ENCODE assay signal across 8 cellular contexts in the genomic region with DNA sequence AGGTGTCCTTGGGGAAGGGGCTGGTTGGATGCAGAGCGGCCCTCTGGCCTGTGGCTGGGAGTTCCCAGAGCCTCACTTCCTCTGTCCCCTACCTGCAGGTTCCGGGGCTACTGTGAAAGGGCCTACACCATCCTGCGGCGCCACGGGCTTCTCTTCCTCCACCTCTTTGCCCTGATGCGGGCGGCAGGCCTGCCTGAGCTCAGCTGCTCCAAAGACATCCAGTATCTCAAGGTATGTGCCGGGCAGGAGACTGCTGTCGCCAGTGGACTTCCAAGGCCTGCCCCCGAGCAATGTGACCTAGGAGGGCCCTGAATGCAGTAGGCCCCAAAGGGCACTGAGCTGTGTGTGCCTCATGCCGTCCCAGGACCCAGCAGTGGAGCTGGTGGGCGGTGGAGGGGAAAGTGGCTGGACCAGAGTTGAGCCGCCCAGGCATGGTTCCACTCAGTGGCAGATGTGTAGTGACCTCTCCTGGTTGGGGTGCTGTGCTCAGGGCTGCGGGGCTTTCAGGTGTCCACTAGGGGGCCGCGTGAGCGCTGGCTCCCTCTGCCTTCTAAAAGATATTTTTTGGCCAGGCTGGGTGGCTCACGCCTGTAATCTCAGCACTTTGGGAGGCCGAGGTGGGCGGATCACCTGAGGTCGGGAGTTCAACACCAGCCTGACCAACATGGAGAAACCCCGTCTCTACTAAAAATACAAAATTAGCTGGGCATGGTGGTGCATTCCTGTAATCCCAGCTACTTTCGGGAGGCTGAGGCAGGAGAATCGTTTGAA.
DNase-seq lines count a peak whose midpoint lies in the region; ATAC-seq and TF ChIP-seq lines count a peak whose summit lies in the region.

No MANE protein-coding gene starts in this region.

- H3K27ac ChIP-seq in DOHH2 (ENCODE audit: low read depth, low read length) (no peak overlapping the region), OCI-LY1 (ENCODE audit: low read depth, low read length, poor library complexity, severe bottlenecking) (peak overlapping the region; percentile 23)

- TF ChIP-seq CTCF in DOHH2 (IDR thresholded peaks at IDR 0.05; ENCODE audit: low read depth, low read length, poor library complexity, severe bottlenecking) (peak; percentile 89), OCI-LY1 (IDR thresholded peaks at IDR 0.05; ENCODE audit: low read length) (peak; percentile 87), epithelial cell of proximal tubule (conservative IDR thresholded peaks at IDR 0.05; ENCODE audit: low read depth, low read length) (peak; percentile 84), neural crest cell (conservative IDR thresholded peaks at IDR 0.05) (peak; percentile 84)

- peak overlapping the region; percentile 51 for H3K4me3 Mint-ChIP-seq in neural crest cell

- H2AFZ ChIP-seq in OCI-LY1 (ENCODE audit: low read length), result no peak overlapping the region

- H3K36me3 ChIP-seq in DOHH2 (ENCODE audit: control insufficient read depth, low read length) (peaks cover 64% of the 10 kb centered on the region), OCI-LY1 (ENCODE audit: insufficient read depth, low read length) (peaks cover 69% of the 10 kb centered on the region)

- H3K36me3 Mint-ChIP-seq in neural crest cell (ENCODE audit: low read depth), result peaks cover 2% of the 10 kb centered on the region

- no peaks in the 10 kb centered on the region for H3K79me2 ChIP-seq in DOHH2 (ENCODE audit: control insufficient read depth, low read length)
- no peaks in the 10 kb centered on the region for H3K79me2 ChIP-seq in OCI-LY1 (ENCODE audit: insufficient read depth, low read length)

- H3K4me2 ChIP-seq in DOHH2 (ENCODE audit: low read length), result no peak overlapping the region
- no peak overlapping the region for H3K4me2 ChIP-seq in OCI-LY1 (ENCODE audit: low read length)

- H3K9me3 Mint-ChIP-seq in neural crest cell, result peaks cover 2% of the 10 kb centered on the region

- H3K27me3 ChIP-seq in DOHH2 (ENCODE audit: control insufficient read depth, low read length) (no peaks in the 10 kb centered on the region), OCI-LY1 (ENCODE audit: insufficient read depth, low read length) (no peaks in the 10 kb centered on the region)

- H3F3A ChIP-seq in DOHH2 (ENCODE audit: control insufficient read depth, insufficient read depth) (peaks cover 10% of the 10 kb centered on the region), OCI-LY1 (ENCODE audit: insufficient read depth, low read length) (0 out of 2 replicates have a peak, but pooled peaks cover 3% of the 10 kb centered on the region)

- peak; percentile 53 for ATAC-seq in HG02885 (IDR thresholded peaks at IDR 0.05; ENCODE audit: poor library complexity, unreplicated experiment)
- ATAC-seq in HG02588 (IDR thresholded peaks at IDR 0.05; ENCODE audit: unreplicated experiment), result no peak

- H3K9ac ChIP-seq in OCI-LY1 (ENCODE audit: low read length), result no peak overlapping the region

- H3K27ac Mint-ChIP-seq in neural crest cell (ENCODE audit: unreplicated experiment), result no peak overlapping the region

- H4K20me1 ChIP-seq in DOHH2 (ENCODE audit: control insufficient read depth, insufficient read depth, low read depth, low read length) (no peaks in the 10 kb centered on the region), OCI-LY1 (ENCODE audit: insufficient read depth, low read length) (no peaks in the 10 kb centered on the region)

- no peaks in the 10 kb centered on the region for H3K9me2 ChIP-seq in DOHH2 (replicated peaks; ENCODE audit: control insufficient read depth, low read length)
- no peaks in the 10 kb centered on the region for H3K9me2 ChIP-seq in OCI-LY1 (ENCODE audit: low read depth, low read length)

- DNase-seq in activated T-cell treated with anti-CD3 and anti-CD28 coated beads for 1 hour (ENCODE audit: low read depth) (peak; percentile 67), epithelial cell of proximal tubule (ENCODE audit: low read depth) (no peak), neural crest cell (ENCODE audit: low read depth, low spot score) (peak; percentile 65), amniotic stem cell (lab: John Stamatoyannopoulos, UW) (no peak)

- peaks cover 3% of the 10 kb centered on the region for H3K4me1 Mint-ChIP-seq in neural crest cell

- no peaks in the 10 kb centered on the region for H3K27me3 Mint-ChIP-seq in neural crest cell (ENCODE audit: low read depth)

- H3K9me3 ChIP-seq in DOHH2 (ENCODE audit: control insufficient read depth, insufficient read depth, low read length) (no peaks in the 10 kb centered on the region), OCI-LY1 (ENCODE audit: low read length) (peaks cover 5% of the 10 kb centered on the region; the same call in 1 of the 2 replicates)

- H3K4me3 ChIP-seq in DOHH2 (ENCODE audit: low read length) (no peak overlapping the region), OCI-LY1 (ENCODE audit: low read depth, low read length, poor library complexity, severe bottlenecking) (no peak overlapping the region), epithelial cell of proximal tubule (ENCODE audit: low read depth, low read length) (no peak overlapping the region)

- H3K4me1 ChIP-seq in DOHH2 (ENCODE audit: control insufficient read depth, low read length) (peaks cover 5% of the 10 kb centered on the region), OCI-LY1 (ENCODE audit: insufficient read depth, low read length, severe bottlenecking) (peaks cover 13% of the 10 kb centered on the region)

Comparison
In these comparisons a context has a peak if more than half of its experiments do, and no peak if none do; other contexts are left out.
1. DNase-seq: peak in activated T-cell treated with anti-CD3 and anti-CD28 coated beads for 1 hour (single experiment) and neural crest cell (single experiment); none in epithelial cell of proximal tubule (single experiment) and amniotic stem cell (single experiment).
2. Peak in every context shown above with its lines, with median percentiles within 50 percentile points of each other: CTCF ChIP-seq.